ENCODE assay signal across 1 cellular context in genomic region chr7:43586251-43586900, GRCh38.
TF ChIP-seq lines count a peak whose summit lies in the region.

No MANE protein-coding gene starts in this region.

TF ChIP-seq in HEK293, 187 proteins besides CTCF, POLR2A, EP300 and RAD21 (continued from another document):
- TF ChIP-seq INSM2 (tag by site-specific recombination; IDR thresholded peaks at IDR 0.05) (peak; percentile 60; the same call in 1 of the 2 replicates), ZXDB (tag by site-specific recombination; IDR thresholded peaks at IDR 0.05) (0 out of 2 replicates have a peak, but pooled peaks have one; percentile 14), ELK4 (IDR thresholded peaks at IDR 0.05; ENCODE audit: borderline replicate concordance, low read depth, low read length) (no peak), ZNF792 (tag by site-specific recombination; IDR thresholded peaks at IDR 0.05) (no peak), RBAK (tag by site-specific recombination; IDR thresholded peaks at IDR 0.05) (no peak), ZNF223 (tag by site-specific recombination; IDR thresholded peaks at IDR 0.05) (no peak), PRDM6 (tag by site-specific recombination; IDR thresholded peaks at IDR 0.05) (peak; percentile 86), ZNF366 (tag by site-specific recombination; conservative IDR thresholded peaks at IDR 0.05) (0 out of 2 replicates have a peak, but pooled peaks have one; percentile 34), HIC1 (tag by site-specific recombination; IDR thresholded peaks at IDR 0.05) (no peak), ZNF202 (tag by site-specific recombination; IDR thresholded peaks at IDR 0.05; ENCODE audit: borderline replicate concordance) (no peak), ZNF274 (IDR thresholded peaks at IDR 0.05; ENCODE audit: low read length) (no peak), ZNF274 (tag by site-specific recombination; IDR thresholded peaks at IDR 0.05; ENCODE audit: borderline replicate concordance) (no peak), ZNF138 (tag by site-specific recombination; IDR thresholded peaks at IDR 0.05; ENCODE audit: borderline replicate concordance) (no peak), ZNF211 (tag by site-specific recombination; IDR thresholded peaks at IDR 0.05; ENCODE audit: low read depth) (no peak), SALL2 (tag by site-specific recombination; IDR thresholded peaks at IDR 0.05; ENCODE audit: borderline replicate concordance) (no peak), ZFHX2 (tag by site-specific recombination; conservative IDR thresholded peaks at IDR 0.05) (no peak), ZBTB26 (tag by site-specific recombination; optimal IDR thresholded peaks at IDR 0.05) (no peak), ZBTB8A (tag by site-specific recombination; IDR thresholded peaks at IDR 0.05) (no peak), ZNF548 (tag by site-specific recombination; IDR thresholded peaks at IDR 0.05) (no peak), ZNF510 (tag by site-specific recombination; IDR thresholded peaks at IDR 0.05; ENCODE audit: insufficient replicate concordance) (no peak), EGR2 (tag by site-specific recombination; IDR thresholded peaks at IDR 0.05; ENCODE audit: low read depth) (no peak)
